ENCODE assay signal across 20 cellular contexts in genomic region chr5:57598097-57598496, GRCh38.
"Had no signal": no experiment of that assay in that cellular context is flagged by ENCODE, and none has a peak within 500 bp of the region (broad histone marks: within the 10 kb centered on the region; RNA-seq: fewer than 3 reads in every experiment).

No MANE protein-coding gene starts in this region.

- H3K4me1 Mint-ChIP-seq: T-helper 17 cell had no signal

- H3K9me3 ChIP-seq: esophagus muscularis mucosa, left ventricle myocardium inferior, spleen, thoracic aorta, upper lobe of left lung had no signal

- H3K36me3 ChIP-seq: esophagus muscularis mucosa, left ventricle myocardium inferior, spleen, thoracic aorta, upper lobe of left lung had no signal

- H3K27me3 ChIP-seq: esophagus muscularis mucosa, spleen, upper lobe of left lung had no signal

- H3K4me3 ChIP-seq: coronary artery, esophagus muscularis mucosa, left ventricle myocardium inferior, spleen, thoracic aorta, upper lobe of left lung had no signal

- DNase-seq: activated CD4-positive, alpha-beta T cell treated with anti-CD3 and anti-CD28 coated beads, Interleukin-2, amount 10 ng/mL, durations not matched to agents 7 days and 5 days; activated CD8-positive, alpha-beta T cell treated with anti-CD3 and anti-CD28 coated beads, Interleukin-2, amount 10 ng/mL, durations not matched to agents 7 days and 5 days; activated gamma-delta T cell treated with Interleukin-2 at 50 U/mL for 16 hours; cerebellar nuclear complex; left ventricle myocardium inferior; occipital lobe; retina; spleen; stimulated activated CD4-positive, alpha-beta T cell treated with anti-CD3 and anti-CD28 coated beads, Interleukin-4, amount 100 ng/mL, for 1 hour; stimulated activated naive CD4-positive, alpha-beta T cell; SW 1271; T-helper 17 cell had no signal

- H3K9me3 Mint-ChIP-seq: activated CD4-positive, alpha-beta T cell treated with anti-CD3 and anti-CD28 coated beads, Interleukin-2, amount 10 ng/mL, durations not matched to agents 7 days and 5 days; activated naive CD4-positive, alpha-beta T cell treated with anti-CD3 and anti-CD28 coated beads, Interleukin-2, amount 50 U/mL, for 72 hours; mesothelial cell of epicardium; natural killer cell treated with Interleukin-12 subunit alpha and Interleukin-12 subunit beta and Interleukin-15 and Interleukin-18, amount 100 ng/mL, for 72 hours had no signal

- H3K27ac Mint-ChIP-seq: activated CD4-positive, alpha-beta T cell treated with anti-CD3 and anti-CD28 coated beads, Interleukin-2, amount 10 ng/mL, durations not matched to agents 7 days and 5 days; activated CD8-positive, alpha-beta T cell treated with anti-CD3 and anti-CD28 coated beads, Interleukin-2, amount 10 ng/mL, durations not matched to agents 7 days and 5 days; natural killer cell treated with Interleukin-12 subunit alpha and Interleukin-12 subunit beta and Interleukin-15 and Interleukin-18, amount 100 ng/mL, for 72 hours; progenitor cell of endocrine pancreas; T-helper 17 cell had no signal

- H3K36me3 Mint-ChIP-seq: activated naive CD4-positive, alpha-beta T cell treated with anti-CD3 and anti-CD28 coated beads, Interleukin-2, amount 50 U/mL, for 72 hours; mesothelial cell of epicardium; natural killer cell treated with Interleukin-12 subunit alpha and Interleukin-12 subunit beta and Interleukin-15 and Interleukin-18, amount 100 ng/mL, for 72 hours had no signal

- H3K4me1 ChIP-seq: esophagus muscularis mucosa, spleen, upper lobe of left lung had no signal

- H3K27ac ChIP-seq: coronary artery, left ventricle myocardium inferior, spleen, thoracic aorta, upper lobe of left lung had no signal

- ATAC-seq: activated CD8-positive, alpha-beta T cell treated with anti-CD3 and anti-CD28 coated beads, Interleukin-2, amount 10 ng/mL, durations not matched to agents 7 days and 5 days; natural killer cell treated with Interleukin-12 subunit alpha and Interleukin-12 subunit beta and Interleukin-15 and Interleukin-18, amount 100 ng/mL, for 72 hours; T-helper 17 cell had no signal

- H3K4me3 Mint-ChIP-seq: activated CD4-positive, alpha-beta T cell treated with anti-CD3 and anti-CD28 coated beads, Interleukin-2, amount 10 ng/mL, durations not matched to agents 7 days and 5 days; activated CD8-positive, alpha-beta T cell treated with anti-CD3 and anti-CD28 coated beads, Interleukin-2, amount 10 ng/mL, durations not matched to agents 7 days and 5 days; mesothelial cell of epicardium; natural killer cell treated with Interleukin-12 subunit alpha and Interleukin-12 subunit beta and Interleukin-15 and Interleukin-18, amount 100 ng/mL, for 72 hours; T-helper 17 cell had no signal
